ENCODE assay signal across 21 cellular contexts in genomic region chr2:17273066-17273465, GRCh38.
DNase-seq lines count a peak whose midpoint lies in the region; FAIRE-seq and TF ChIP-seq lines count a peak whose summit lies in the region.
"Had no signal": no experiment of that assay in that cellular context is flagged by ENCODE, and none has a peak within 500 bp of the region (broad histone marks: within the 10 kb centered on the region; RNA-seq: fewer than 3 reads in every experiment).

No MANE protein-coding gene starts in this region.

- H3K27ac ChIP-seq in H9 (ENCODE audit: insufficient read length, low read depth, low read length) (no peak overlapping the region), epithelial cell of prostate (peak overlapping the region; percentile 48)
- H3K27ac ChIP-seq: C4-2B, RWPE1 had no signal

- H3K36me3 Mint-ChIP-seq in H9 (ENCODE audit: insufficient read depth in 1 of 3, low read depth in 3 of 3) = no peaks in the 10 kb centered on the region

- peaks cover 3 to 4% of the 10 kb centered on the region in 2 experiments; a peak in 3 of 5 replicates for H3K9me3 Mint-ChIP-seq in H9

- H3K4me1 ChIP-seq in H9 (ENCODE audit: insufficient read depth, low read length) = no peaks in the 10 kb centered on the region; the same call in 1 of the 2 replicates

- H3K23ac ChIP-seq in H9 (ENCODE audit: insufficient read length, low read depth, low read length) = no peak overlapping the region

- H2BK12ac ChIP-seq in H9 (ENCODE audit: insufficient read length, low read depth, low read length) = peak overlapping the region; percentile 59

- no peaks in the 10 kb centered on the region for H3K9me3 ChIP-seq in H9 (ENCODE audit: control insufficient read depth, low read depth, low read length)

- no peak overlapping the region for H2BK20ac ChIP-seq in H9 (ENCODE audit: low read depth, low read length, poor library complexity, severe bottlenecking)

- no peaks in the 10 kb centered on the region for H3K79me1 ChIP-seq in H9 (ENCODE audit: insufficient read depth, low read depth, low read length, poor library complexity, severe bottlenecking)

- WGBS in H9 (ENCODE audit: extremely low coverage, insufficient read length, low lambda C conversion rate) = no CpG with 5 or more reads among the region's 5 CpGs

- no peak overlapping the region for H3K4ac ChIP-seq in H9 (ENCODE audit: low read depth, low read length)

- no peak overlapping the region for H3T11ph ChIP-seq in H9 (ENCODE audit: low read length)

- H2BK15ac ChIP-seq in H9 (ENCODE audit: low read depth, low read length) = no peak overlapping the region

- FAIRE-seq in HTR-8/SVneo (lab: Jason Lieb, UNC) = no peak
- FAIRE-seq: A204.1, D721Med, GM19239, H1 had no signal

- H3K23me2 ChIP-seq in H9 (ENCODE audit: insufficient read length, low read depth, low read length, poor library complexity, severe bottlenecking) = no peaks in the 10 kb centered on the region

- H3K56ac ChIP-seq in H9 (ENCODE audit: insufficient read length, low read depth, low read length) = no peak overlapping the region

- no peaks in the 10 kb centered on the region for H3K27me3 Mint-ChIP-seq in H9 (ENCODE audit: low read depth)

- H4K5ac ChIP-seq in H9 (ENCODE audit: insufficient read length, low read depth, low read length) = no peak overlapping the region

- no peak overlapping the region for H3K27ac Mint-ChIP-seq in H9

- H3K4me2 ChIP-seq in H9 (ENCODE audit: insufficient read depth, insufficient read length, low read length) = no peak overlapping the region

- H4K91ac ChIP-seq in H9 (ENCODE audit: insufficient read length, low read depth, low read length) = no peak overlapping the region

- H3K4me1 Mint-ChIP-seq in H9 = no peaks in the 10 kb centered on the region

- no peak for TF ChIP-seq CTCF in H9 (conservative IDR thresholded peaks at IDR 0.05)

- H4K20me1 ChIP-seq in H9 (ENCODE audit: control insufficient read depth, insufficient read depth, insufficient read length) = no peaks in the 10 kb centered on the region

- H3K18ac ChIP-seq in H9 (ENCODE audit: insufficient read length, low read depth, low read length) = no peak overlapping the region

- no peak overlapping the region for H2BK5ac ChIP-seq in H9 (ENCODE audit: insufficient read length, low read length)

- no peak overlapping the region for H2AK5ac ChIP-seq in H9 (ENCODE audit: insufficient read length, low read length)

- no peak for DNase-seq in H9
- peak; percentile 14 for DNase-seq in NCI-H1105 (lab: John Stamatoyannopoulos, UW)
- DNase-seq in NCI-H446 treated with DMSO at 0.1 percent for 48 hours (lab: John Stamatoyannopoulos, UW) = peak; percentile 90
- no peak for DNase-seq in epithelial cell of prostate (ENCODE audit: low read depth, low spot score)
- DNase-seq in NCI-H2107 (lab: John Stamatoyannopoulos, UW) = no peak
- no peak for DNase-seq in HTR-8/SVneo (ENCODE audit: insufficient read length, low spot score)
- DNase-seq in cerebellum (ENCODE audit: low spot score) = no peak
- no peak for DNase-seq in DMS153 (lab: John Stamatoyannopoulos, UW)
- DNase-seq: DMS79, KG1, NCI-H1417 treated with DMSO at 0.1 percent for 48 hours, NCI-H187, NCI-H345, NCI-H526, SHP77 treated with DMSO at 0.1 percent for 48 hours had no signal

- no peaks in the 10 kb centered on the region for H3K27me3 ChIP-seq in H9 (ENCODE audit: insufficient read depth, low read length)

- no peak overlapping the region for H2AFZ ChIP-seq in H9 (ENCODE audit: low read length)

- no peak overlapping the region for H3K9ac ChIP-seq in H9 (ENCODE audit: extremely low read depth, insufficient read length, low read length)

- H3K79me2 ChIP-seq in H9 (ENCODE audit: insufficient read depth, low read length) = no peaks in the 10 kb centered on the region

- no peak overlapping the region for H2BK120ac ChIP-seq in H9 (ENCODE audit: low read depth, low read length, poor library complexity, severe bottlenecking)

- H3K14ac ChIP-seq in H9 (ENCODE audit: insufficient read depth, low read length) = no peak overlapping the region; the same call in 1 of the 2 replicates

- no peak overlapping the region for H3K4me3 Mint-ChIP-seq in H9

- no peak overlapping the region for H4K8ac ChIP-seq in H9 (replicated peaks; ENCODE audit: insufficient read length, low read depth, low read length)

Comparison
In these comparisons a context has a peak if more than half of its experiments do, and no peak if none do; other contexts are left out.
1. DNase-seq: peak in NCI-H1105 (single experiment) and NCI-H446 treated with DMSO at 0.1 percent for 48 hours (single experiment); none in H9 (single experiment), epithelial cell of prostate (single experiment), NCI-H2107 (single experiment), HTR-8/SVneo (single experiment), cerebellum (single experiment) and DMS153 (single experiment).